Comparison of ENCODE assay signal across 8 cellular contexts in genomic region chr3:125356140-125357026, GRCh38. TPM values are rescaled to one million over a fixed set of nuclear protein-coding genes. Genes with fewer than 3 reads are reported as not detected.
A peak's percentile ranks its signal among the peaks of the same experiment; 100 is the strongest.
DNase-seq lines count a peak whose midpoint lies in the region; ATAC-seq, FAIRE-seq and TF ChIP-seq lines count a peak whose summit lies in the region.

No MANE protein-coding gene starts in this region.

- H3K4me3 ChIP-seq in BLaER1 treated with 17β-estradiol and CSF1 and Interleukin-3, amounts not matched to agents 10 nM and 100 nM = peak overlapping the region; percentile 58 to 76 (median 68)
- H3K4me3 ChIP-seq in bronchial epithelial cell (ENCODE audit: low read depth, low read length) = peak overlapping the region; percentile 48

- peaks cover 0 to 25% (median 21%) of the 10 kb centered on the region in 11 experiments; a peak in 17 of 22 replicates for H3K9me3 ChIP-seq in BLaER1 treated with 17β-estradiol and CSF1 and Interleukin-3, amounts not matched to agents 10 nM and 100 nM (replicated peaks in 1 of 11)

- peak overlapping the region; percentile 71 to 83 (median 77) for H3K9ac ChIP-seq in BLaER1 treated with 17β-estradiol and CSF1 and Interleukin-3, amounts not matched to agents 10 nM and 100 nM

- peaks cover 60 to 100% (median 92%) of the 10 kb centered on the region in 11 experiments for H4K20me1 ChIP-seq in BLaER1 treated with 17β-estradiol and CSF1 and Interleukin-3, amounts not matched to agents 10 nM and 100 nM

- H3K4me2 ChIP-seq in BLaER1 treated with 17β-estradiol and CSF1 and Interleukin-3, amounts not matched to agents 10 nM and 100 nM = peak overlapping the region; percentile 93 to 98 (median 97)

- peaks cover 0 to 28% (median 22%) of the 10 kb centered on the region in 11 experiments; a peak in 17 of 22 replicates for H3K36me3 ChIP-seq in BLaER1 treated with 17β-estradiol and CSF1 and Interleukin-3, amounts not matched to agents 10 nM and 100 nM
- H3K36me3 ChIP-seq in bronchial epithelial cell (ENCODE audit: control insufficient read depth, insufficient read depth, low read length) = no peaks in the 10 kb centered on the region

- no peaks in the 10 kb centered on the region for H3K27me3 ChIP-seq in BLaER1 treated with 17β-estradiol and CSF1 and Interleukin-3, amounts not matched to agents 10 nM and 100 nM
- no peaks in the 10 kb centered on the region for H3K27me3 ChIP-seq in bronchial epithelial cell (ENCODE audit: control insufficient read depth, insufficient read depth, low read length)

- DNase-seq in bronchial epithelial cell (ENCODE audit: low read depth) (no peak), myocyte (ENCODE audit: low read depth) (peak; percentile 23), MV-4-11 (lab: John Stamatoyannopoulos, UW) (no peak), iPS-NIHi11 (ENCODE audit: low spot score) (no peak)
- DNase-seq in NK-92 treated with Interleukin-12 subunit alpha and Interleukin-12 subunit beta, amount 100 ng/mL, for 24 hours (lab: John Stamatoyannopoulos, UW) = no peak

- FAIRE-seq in bronchial epithelial cell (lab: Jason Lieb, UNC) = no peak

- H3K4me1 ChIP-seq in BLaER1 treated with 17β-estradiol and CSF1 and Interleukin-3, amounts not matched to agents 10 nM and 100 nM = peaks cover 33 to 56% (median 47%) of the 10 kb centered on the region in 10 experiments

- peak overlapping the region; percentile 0 to 77 (median 72); a peak in 20 of 22 replicates for H3K27ac ChIP-seq in BLaER1 treated with 17β-estradiol and CSF1 and Interleukin-3, amounts not matched to agents 10 nM and 100 nM

- no peak for TF ChIP-seq CTCF in bronchial epithelial cell (IDR thresholded peaks at IDR 0.05; ENCODE audit: insufficient read depth, low read length, severe bottlenecking)

- ATAC-seq in HG03039 (IDR thresholded peaks at IDR 0.05; ENCODE audit: unreplicated experiment) (peak; percentile 6), GM19351 (IDR thresholded peaks at IDR 0.05; ENCODE audit: unreplicated experiment) (no peak)

RNA-seq across cellular contexts. Expression of gene ZNF148, which starts 18.7 kb away (rescaled TPM):
- 24.1 and 26.1 TPM in 2 replicates for total RNA-seq in bronchial epithelial cell
- 33.4 and 43.3 TPM in 2 replicates for total RNA-seq in myocyte
- 11.1 TPM for polyA plus RNA-seq in myocyte (2012)
